31 cellular contexts compared by ENCODE assay signal in the genomic region with DNA sequence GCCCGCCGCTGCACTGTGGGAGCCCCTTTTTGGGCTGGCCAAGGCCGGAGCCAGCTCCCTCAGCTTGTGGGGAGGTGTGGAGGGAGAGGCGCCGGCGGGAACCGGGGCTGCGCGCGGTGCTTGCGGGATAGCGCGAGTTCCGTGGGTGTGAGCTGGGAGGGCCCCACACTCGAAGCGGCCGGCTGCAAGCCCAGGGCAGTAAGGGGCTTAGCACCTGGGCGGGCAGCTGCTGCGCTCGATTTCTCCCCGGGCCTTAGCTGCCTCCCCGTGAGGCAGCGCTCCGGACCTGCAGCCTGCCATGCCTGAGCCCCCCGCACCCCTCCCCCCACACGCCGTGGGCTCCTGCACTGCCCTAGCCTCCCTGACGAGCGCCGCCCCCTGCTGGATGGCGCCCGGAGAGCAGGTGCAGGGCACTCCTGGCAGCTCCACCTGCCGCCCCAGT.
DNase-seq lines count a peak whose midpoint lies in the region; ATAC-seq, FAIRE-seq and TF ChIP-seq lines count a peak whose summit lies in the region.
"Had no signal": no experiment of that assay in that cellular context is flagged by ENCODE, and none has a peak within 500 bp of the region (broad histone marks: within the 10 kb centered on the region; RNA-seq: fewer than 3 reads in every experiment).

No MANE protein-coding gene starts in this region.

- H3K9me3 ChIP-seq in kidney (ENCODE audit: control insufficient read depth in 1 of 2, low read length in 2 of 2) = no peaks in the 10 kb centered on the region
- no peaks in the 10 kb centered on the region for H3K9me3 ChIP-seq in upper lobe of right lung
- H3K9me3 ChIP-seq in vagina = no peaks in the 10 kb centered on the region
- H3K9me3 ChIP-seq: colonic mucosa, pancreas, SJCRH30, suprapubic skin had no signal

- H3K9ac ChIP-seq in kidney (ENCODE audit: low read length in 2 of 2) = no peak overlapping the region

- peak; percentile 4 for DNase-seq in activated gamma-delta T cell (lab: John Stamatoyannopoulos, UW)
- no peak for DNase-seq in activated gamma-delta T cell treated with Interleukin-2 at 50 U/mL for 16 hours
- DNase-seq in ecto neural progenitor cell (ENCODE audit: low spot score) = peak; percentile 57
- DNase-seq in kidney = peak; percentile 55
- DNase-seq in upper lobe of right lung = peak; percentile 52
- DNase-seq in MV-4-11 (lab: John Stamatoyannopoulos, UW) = no peak
- DNase-seq in vagina (ENCODE audit: extremely low spot score in 2 of 2) = no peak
- DNase-seq: activated CD4-positive, alpha-beta T cell treated with anti-CD3 and anti-CD28 coated beads, Interleukin-2, amount 10 ng/mL, durations not matched to agents 24 days and 14 days; activated naive CD4-positive, alpha-beta T cell treated with Interleukin-2 at 50 U/mL for 16 hours; activated T-cell treated with anti-CD3 and anti-CD28 coated beads, Interleukin-2, amount 50 U/mL, for 1 hour; AML-193; CD4-positive, alpha-beta T cell; colonic mucosa; effector CD8-positive, alpha-beta T cell; erythroblast; NCI-H1048; NCI-H1694; NCI-H446 treated with DMSO at 0.1 percent for 48 hours; SJCRH30; stimulated activated CD4-positive, alpha-beta T cell treated with anti-CD3 and anti-CD28 coated beads, Interleukin-1b, Interleukin-23, amount 100 ng/mL, for 48 hours; stimulated activated naive CD4-positive, alpha-beta T cell treated with Interleukin-2 at 50 U/mL for 16 hours; SW 1271 had no signal

- ATAC-seq in upper lobe of right lung (no peak), GM18519 (IDR thresholded peaks at IDR 0.05; ENCODE audit: low FRiP score, unreplicated experiment) (no peak)
- ATAC-seq: HCT116; natural killer cell treated with Interleukin-12 subunit alpha and Interleukin-12 subunit beta and Interleukin-15 and Interleukin-18, amount 100 ng/mL, for 72 hours; pancreas had no signal

- FAIRE-seq in kidney (lab: Jason Lieb, UNC) = no peak
- FAIRE-seq: A204.1, GM12892, pancreas had no signal

- TF ChIP-seq CTCF in kidney (IDR thresholded peaks at IDR 0.05; ENCODE audit: borderline replicate concordance, extremely low read depth, insufficient read depth) = no peak
- TF ChIP-seq CTCF in upper lobe of right lung (IDR thresholded peaks at IDR 0.05) = no peak
- TF ChIP-seq CTCF in vagina (IDR thresholded peaks at IDR 0.05) = no peak

- no peak overlapping the region for H3K4me3 ChIP-seq in kidney (ENCODE audit: low read length in 2 of 2)
- no peak overlapping the region for H3K4me3 ChIP-seq in upper lobe of right lung
- no peak overlapping the region for H3K4me3 ChIP-seq in vagina
- H3K4me3 ChIP-seq: colonic mucosa, lung, pancreas, SJCRH30, suprapubic skin had no signal

- H3K27me3 ChIP-seq in upper lobe of right lung (no peaks in the 10 kb centered on the region), vagina (no peaks in the 10 kb centered on the region)
- H3K27me3 ChIP-seq: colonic mucosa, pancreas, SJCRH30, suprapubic skin had no signal

- H3K36me3 ChIP-seq in kidney (ENCODE audit: control insufficient read depth in 1 of 2, insufficient read depth in 2 of 2, low read length in 2 of 2) (no peaks in the 10 kb centered on the region), upper lobe of right lung (no peaks in the 10 kb centered on the region), vagina (no peaks in the 10 kb centered on the region)
- H3K36me3 ChIP-seq: colonic mucosa, pancreas, SJCRH30, suprapubic skin had no signal

- intact Hi-C loops in kidney (cut with DNase I) = no loop called here
- intact Hi-C loops in upper lobe of right lung (cut with DNase I) = no loop called here
- intact Hi-C loops in vagina (cut with DNase I) = no loop called here

- H3K27ac ChIP-seq in kidney (ENCODE audit: low read depth in 2 of 2, low read length in 2 of 2) = no peak overlapping the region
- no peak overlapping the region for H3K27ac ChIP-seq in upper lobe of right lung
- H3K27ac ChIP-seq in vagina = no peak overlapping the region
- H3K27ac ChIP-seq: colonic mucosa, pancreas, SJCRH30, suprapubic skin, VCaP had no signal

- TF ChIP-seq POLR2A in vagina (IDR thresholded peaks at IDR 0.05) = no peak

- H3K4me1 ChIP-seq in kidney (ENCODE audit: control insufficient read depth in 1 of 2, insufficient read depth in 1 of 2, low read depth in 1 of 2, low read length in 2 of 2) (no peaks in the 10 kb centered on the region), upper lobe of right lung (no peaks in the 10 kb centered on the region), vagina (no peaks in the 10 kb centered on the region)
- H3K4me1 ChIP-seq: colonic mucosa, pancreas, SJCRH30, suprapubic skin had no signal

Comparison
In these comparisons a context has a peak if more than half of its experiments do, and no peak if none do; other contexts are left out.
1. DNase-seq: peak in activated gamma-delta T cell (single experiment), ecto neural progenitor cell (single experiment), kidney (single experiment) and upper lobe of right lung (single experiment); none in activated gamma-delta T cell treated with Interleukin-2 at 50 U/mL for 16 hours (single experiment), MV-4-11 (single experiment) and vagina (0 of 2).